ENCODE assay signal across 8 cellular contexts in the genomic region with DNA sequence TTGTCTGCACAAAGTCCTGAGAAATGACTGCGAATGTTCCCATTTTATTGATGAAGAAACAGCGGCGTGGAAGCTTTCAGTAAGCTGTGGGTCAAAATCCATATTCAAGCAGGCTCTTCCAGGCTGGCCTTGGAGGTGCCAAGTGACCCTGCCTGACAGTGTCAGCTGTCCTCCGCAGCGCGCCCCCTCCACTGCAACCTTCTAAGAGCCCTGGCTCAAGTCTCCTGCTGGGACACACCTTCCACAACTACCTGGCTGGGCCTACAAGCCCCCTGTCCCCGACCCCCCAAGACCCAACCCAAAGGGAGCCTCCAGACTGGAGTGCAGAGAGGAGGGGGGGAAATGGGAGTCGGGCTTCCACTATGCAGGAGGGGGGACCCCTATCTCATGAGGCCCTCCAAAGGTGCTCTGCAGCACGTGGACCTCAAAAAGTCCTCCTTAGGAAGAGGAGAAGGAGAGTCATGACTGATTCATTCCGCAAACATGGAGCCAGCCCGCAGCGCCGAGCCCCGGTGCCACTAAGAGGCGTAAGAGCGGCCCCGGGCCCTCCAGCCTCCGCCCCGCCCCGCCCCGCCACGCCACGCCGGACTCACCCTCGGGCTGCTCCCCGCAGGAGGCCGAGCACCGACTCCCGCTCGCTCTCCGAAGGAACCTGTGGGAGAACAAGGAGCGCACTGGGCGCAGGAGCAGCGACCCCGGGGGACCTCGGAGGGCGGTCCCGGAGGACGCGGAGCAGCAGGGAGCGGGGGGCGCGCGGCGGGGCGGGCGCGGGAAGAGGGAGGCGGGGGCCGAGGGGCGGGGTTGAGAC. TPM values are rescaled to one million over a fixed set of nuclear protein-coding genes. Genes with fewer than 3 reads are reported as not detected.
DNase-seq lines count a peak whose midpoint lies in the region; ATAC-seq and TF ChIP-seq lines count a peak whose summit lies in the region.

No MANE protein-coding gene starts in this region.

- no peaks in the 10 kb centered on the region for H4K20me1 ChIP-seq in GM23248 (ENCODE audit: insufficient read depth)

- H3K36me3 ChIP-seq in GM23248 (ENCODE audit: low read depth) (no peaks in the 10 kb centered on the region; the same call in 1 of the 2 replicates), right lobe of liver (no peaks in the 10 kb centered on the region)

- H3K9ac ChIP-seq in GM23248 = peak overlapping the region; percentile 88

- H3K9me3 ChIP-seq in GM23248 (ENCODE audit: low read depth) = no peaks in the 10 kb centered on the region
- no peaks in the 10 kb centered on the region for H3K9me3 ChIP-seq in right lobe of liver

- ATAC-seq in right lobe of liver (peak; percentile 51 to 68 (median 60)), HG02840 (IDR thresholded peaks at IDR 0.05; ENCODE audit: low FRiP score, unreplicated experiment) (no peak)
- peak; percentile 34 for ATAC-seq in stimulated activated naive CD8-positive, alpha-beta T cell treated with anti-CD3 and anti-CD28 coated beads, Interleukin-15, Interleukin-2, amounts not matched to agents 100 U/mL and 50 U/mL, for 24 hours

- 18 to 31% methylated on average over 21 to 35 of the region's 51 CpGs for WGBS in GM23248 (ENCODE audit: low coverage in 1 of 2, low lambda C conversion rate in 2 of 2, missing lambda C conversion rate in 2 of 2), 2 experiments
- WGBS in right lobe of liver (ENCODE audit: insufficient coverage, low coverage, low lambda C conversion rate, missing lambda C conversion rate) = 31% methylated on average over 9 of the region's 51 CpGs

- H3K4me1 ChIP-seq in GM23248 (ENCODE audit: insufficient read depth) (peaks cover 14% of the 10 kb centered on the region), right lobe of liver (peaks cover 0 to 3% (median 0%) of the 10 kb centered on the region in 4 donors)

- H3K9me2 ChIP-seq in GM23248 (ENCODE audit: insufficient read depth) = no peaks in the 10 kb centered on the region

- in situ Hi-C loops in GM23248 (cut with MboI) (no loop called here), SK-MEL-5 (cut with HindIII; ENCODE audit: low pct_unique_long_range_greater_than_20kb, low sequenced_read_pairs) (no loop called here)

- DNase-seq in 8988T (peak; percentile 66), GM23248 (peak; percentile 91), SK-MEL-5 (ENCODE audit: low read depth, low spot score) (peak; percentile 37), coronary artery (ENCODE audit: low spot score) (no peak), right lobe of liver (peak; percentile 57 to 62 (median 59)), erythroblast (lab: John Stamatoyannopoulos, UW) (no peak)
- DNase-seq in stimulated activated naive CD8-positive, alpha-beta T cell treated with anti-CD3 and anti-CD28 coated beads, Interleukin-15, Interleukin-2, amounts not matched to agents 100 U/mL and 50 U/mL, for 24 hours = peak; percentile 30

- peak overlapping the region; percentile 23; the same call in 1 of the 2 replicates for H3K27ac ChIP-seq in GM23248
- peak overlapping the region; percentile 71 to 86 for H3K27ac ChIP-seq in coronary artery
- H3K27ac ChIP-seq in right lobe of liver = no peak overlapping the region

- H3K27me3 ChIP-seq in GM23248 (replicated peaks; ENCODE audit: insufficient read depth) (no peaks in the 10 kb centered on the region), right lobe of liver (no peaks in the 10 kb centered on the region)

- no peaks in the 10 kb centered on the region for H3K79me2 ChIP-seq in GM23248 (ENCODE audit: insufficient read depth)

- TF ChIP-seq POLR2A in right lobe of liver (IDR thresholded peaks at IDR 0.05) = no peak
- no peak for TF ChIP-seq POLR2A in erythroblast (IDR thresholded peaks at IDR 0.05; ENCODE audit: low read length)

- H3K4me3 ChIP-seq in GM23248 (peak overlapping the region; percentile 81), coronary artery (peak overlapping the region; percentile 97), right lobe of liver (peak overlapping the region; percentile 59 to 61 (median 59))

- peak overlapping the region; percentile 77 for H2AFZ ChIP-seq in GM23248

- H3F3A ChIP-seq in GM23248 (ENCODE audit: insufficient read depth) = peaks cover 11% of the 10 kb centered on the region; the same call in 1 of the 2 replicates

- TF ChIP-seq CTCF in coronary artery (IDR thresholded peaks at IDR 0.05) (no peak), right lobe of liver (IDR thresholded peaks at IDR 0.05) (no peak)

- H3K4me2 ChIP-seq in GM23248 (ENCODE audit: unreplicated experiment) = peak overlapping the region; percentile 89

- intact Hi-C loops in right lobe of liver (cut with DNase I) = no loop called here

RNA-seq across cellular contexts. Expression of a gene that starts 0.6 kb away (rescaled TPM):
- 6.3 and 11.1 TPM in 2 replicates for total RNA-seq in GM23248 (2014; rRNA removed; shearing (Covaris generic))
- polyA plus RNA-seq in GM23248 (2016; fragmentation: Nextera tagmentation; extraction: Ambion mirVana) = 4.8 and 6.6 TPM in 2 replicates
- 4.0 and 6.3 TPM in 2 replicates for total RNA-seq in SK-MEL-5 (2014; rRNA removed; shearing (Covaris generic))
- polyA plus RNA-seq in SK-MEL-5 (2015; cell fraction: cytosol; rRNA removed) = 2.3 and 6.1 TPM in 2 replicates
- 20.2 and 45.3 TPM in 2 replicates for polyA plus RNA-seq in SK-MEL-5 (2015; cell fraction: nucleus; rRNA removed)
- total RNA-seq in right lobe of liver = 1 to 10 TPM; 1.3 to 2.5 (median 1.8) TPM

RNA-seq across cellular contexts. Expression of a gene that starts 14.6 kb away (rescaled TPM):
- total RNA-seq in GM23248 (2014; rRNA removed; shearing (Covaris generic)) = not detected in 2 replicates
- not detected in 2 replicates for polyA plus RNA-seq in GM23248 (2016; fragmentation: Nextera tagmentation; extraction: Ambion mirVana)
- total RNA-seq in SK-MEL-5 (2014; rRNA removed; shearing (Covaris generic)) = not detected in 2 replicates
- not detected in 2 replicates for polyA plus RNA-seq in SK-MEL-5 (2015; cell fraction: cytosol; rRNA removed)
- not detected in 2 replicates for polyA plus RNA-seq in SK-MEL-5 (2015; cell fraction: nucleus; rRNA removed)
- total RNA-seq in right lobe of liver = under 1 TPM in 5 of 6 experiments, not detected in 1; 0.12 to 0.73 (median 0.55) TPM

RNA-seq across cellular contexts. Expression of a gene that starts 52.1 kb away (rescaled TPM):
- not detected in 2 replicates for total RNA-seq in GM23248 (2014; rRNA removed; shearing (Covaris generic))
- not detected in 2 replicates for polyA plus RNA-seq in GM23248 (2016; fragmentation: Nextera tagmentation; extraction: Ambion mirVana)
- 0.05 and 0.19 TPM in 2 replicates for total RNA-seq in SK-MEL-5 (2014; rRNA removed; shearing (Covaris generic))
- 0.02 and 0.18 TPM in 2 replicates for polyA plus RNA-seq in SK-MEL-5 (2015; cell fraction: cytosol; rRNA removed)
- polyA plus RNA-seq in SK-MEL-5 (2015; cell fraction: nucleus; rRNA removed) = not detected in 2 replicates
- total RNA-seq in right lobe of liver = not detected

RNA-seq across cellular contexts. Expression of a gene that starts 53.6 kb away (rescaled TPM):
- total RNA-seq in GM23248 (2014; rRNA removed; shearing (Covaris generic)) = 24.9 and 26.3 TPM in 2 replicates
- polyA plus RNA-seq in GM23248 (2016; fragmentation: Nextera tagmentation; extraction: Ambion mirVana) = 23.1 and 23.9 TPM in 2 replicates
- 139 and 151 TPM in 2 replicates for total RNA-seq in SK-MEL-5 (2014; rRNA removed; shearing (Covaris generic))
- 95.2 and 118 TPM in 2 replicates for polyA plus RNA-seq in SK-MEL-5 (2015; cell fraction: cytosol; rRNA removed)
- 71.8 and 73.0 TPM in 2 replicates for polyA plus RNA-seq in SK-MEL-5 (2015; cell fraction: nucleus; rRNA removed)
- 10 to 100 TPM; 75.1 to 97.2 (median 87.7) TPM for total RNA-seq in right lobe of liver

Comparison
In these comparisons a context has a peak if more than half of its experiments do, and no peak if none do; other contexts are left out.
1. DNase-seq: peak in 8988T (single experiment), GM23248 (single experiment), SK-MEL-5 (single experiment), right lobe of liver (3 of 3) and stimulated activated naive CD8-positive, alpha-beta T cell treated with anti-CD3 and anti-CD28 coated beads, Interleukin-15, Interleukin-2, amounts not matched to agents 100 U/mL and 50 U/mL, for 24 hours (single experiment); none in coronary artery (single experiment) and erythroblast (0 of 2).
2. H3K27ac ChIP-seq: peak in GM23248 (single experiment) and coronary artery (2 of 2); none in right lobe of liver (0 of 3).
3. Peak in every context shown above with its lines, with median percentiles within 50 percentile points of each other: H3K4me3 ChIP-seq.